Comparison of ENCODE assay signal across 1 cellular context in genomic region chr11:130779943-130780342, GRCh38.
TF ChIP-seq lines count a peak whose summit lies in the region.

No MANE protein-coding gene starts in this region.

TF ChIP-seq in H1, 55 proteins besides CTCF, POLR2A, EP300 and RAD21:
- TF ChIP-seq RBBP5 (IDR thresholded peaks at IDR 0.05; ENCODE audit: borderline replicate concordance, low read depth, low read length): no peak
- TF ChIP-seq CHD7 (IDR thresholded peaks at IDR 0.05; ENCODE audit: insufficient replicate concordance, low read length): no peak
- no peak for TF ChIP-seq BCL11A (IDR thresholded peaks at IDR 0.05; ENCODE audit: low read depth in 2 of 2, low read length in 2 of 2)
- TF ChIP-seq KDM5A (IDR thresholded peaks at IDR 0.05; ENCODE audit: low read length): no peak
- no peak for TF ChIP-seq JUND (IDR thresholded peaks at IDR 0.05; ENCODE audit: low read length)
- TF ChIP-seq HDAC6 (IDR thresholded peaks at IDR 0.05; ENCODE audit: low read depth, low read length): no peak
- TF ChIP-seq SIX5 (IDR thresholded peaks at IDR 0.05; ENCODE audit: low read depth, low read length): no peak
- no peak for TF ChIP-seq PHF8 (conservative IDR thresholded peaks at IDR 0.05; ENCODE audit: low read depth, low read length)
- TF ChIP-seq SP1 (IDR thresholded peaks at IDR 0.05; ENCODE audit: low read depth, low read length): no peak
- no peak for TF ChIP-seq USF2 (IDR thresholded peaks at IDR 0.05; ENCODE audit: low read length)
